ENCODE assay signal across 22 cellular contexts in the genomic region with DNA sequence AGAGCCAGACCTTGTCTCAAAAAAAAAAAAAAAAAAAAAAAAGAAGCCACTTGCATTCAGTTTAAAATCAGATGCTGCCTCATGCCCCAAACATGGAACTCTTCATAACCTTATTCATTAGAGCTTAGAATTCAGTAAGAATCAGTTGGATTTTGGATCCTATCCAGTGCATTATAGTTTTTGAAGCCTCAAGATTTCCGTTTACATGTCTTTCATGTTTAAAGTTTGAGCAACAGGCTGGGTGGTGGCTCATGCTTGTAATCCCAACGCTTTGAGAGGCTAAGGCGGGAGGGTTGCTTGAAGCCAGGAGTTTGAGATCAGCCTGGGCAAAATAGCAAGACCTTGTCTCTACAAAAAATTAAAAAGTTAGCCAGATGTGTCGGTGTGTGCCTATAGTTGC. TPM values are rescaled to one million over a fixed set of nuclear protein-coding genes. Genes with fewer than 3 reads are reported as not detected.
DNase-seq lines count a peak whose midpoint lies in the region; ATAC-seq and TF ChIP-seq lines count a peak whose summit lies in the region.
"Had no signal": no experiment of that assay in that cellular context is flagged by ENCODE, and none has a peak within 500 bp of the region (broad histone marks: within the 10 kb centered on the region; RNA-seq: fewer than 3 reads in every experiment).

No MANE protein-coding gene starts in this region.

- H3K36me3 ChIP-seq in MG63 (peaks cover 7% of the 10 kb centered on the region), fibroblast of lung (ENCODE audit: control insufficient read depth, insufficient read depth, low read length) (peaks cover 2% of the 10 kb centered on the region), PC-3 (ENCODE audit: low read depth, low read length) (peaks cover 2% of the 10 kb centered on the region; the same call in 1 of the 2 replicates)

- no peak for TF ChIP-seq CTCF in AG10803 (conservative IDR thresholded peaks at IDR 0.05; ENCODE audit: low read length)
- no peak for TF ChIP-seq CTCF in fibroblast of lung (conservative IDR thresholded peaks at IDR 0.05 in 1 of 2, IDR thresholded peaks at IDR 0.05 in 1 of 2; ENCODE audit: low read depth in 1 of 2, low read length in 2 of 2)
- no peak for TF ChIP-seq CTCF in nephron progenitor cell (IDR thresholded peaks at IDR 0.05)
- no peak for TF ChIP-seq CTCF in PC-3 (conservative IDR thresholded peaks at IDR 0.05; ENCODE audit: low read depth, low read length)

- H3K27ac Mint-ChIP-seq in nephron progenitor cell, result peak overlapping the region; percentile 21
- H3K27ac Mint-ChIP-seq: CD4-positive, CD25-positive, alpha-beta regulatory T cell; GM23338 had no signal

- intact Hi-C loops in PC-3 (cut with micrococcal nuclease), result no loop called here

- DNase-seq in AG10803 (ENCODE audit: low read depth), result peak; percentile 56
- peak; percentile 6 for DNase-seq in MG63
- DNase-seq in fibroblast of lung (ENCODE audit: low read depth in 2 of 2), result peak; percentile 36 to 51
- DNase-seq in nephron progenitor cell, result no peak
- no peak for DNase-seq in PC-3
- no peak for DNase-seq in dedifferentiated amniotic fluid mesenchymal stem cell (ENCODE audit: extremely low spot score)
- DNase-seq: CD4-positive, CD25-positive, alpha-beta regulatory T cell; DMS79 treated with DMSO at 0.1 percent for 48 hours; Kasumi-1; NCI-H1048; NCI-H146; NCI-H2029; NCI-H345; NCI-H524; NCI-H774; NK-92 treated with Interleukin-12 subunit alpha and Interleukin-12 subunit beta, amount 100 ng/mL, for 24 hours; SIG-M5 had no signal

- CTCF ChIA-PET in PC-3 (lab: Charles Lee), result no interaction called here

- H3K9me3 Mint-ChIP-seq in nephron progenitor cell, result no peaks in the 10 kb centered on the region
- H3K9me3 Mint-ChIP-seq: CD4-positive, CD25-positive, alpha-beta regulatory T cell; GM23338 had no signal

- no peaks in the 10 kb centered on the region for H3K27me3 ChIP-seq in MG63
- H3K27me3 ChIP-seq in fibroblast of lung (ENCODE audit: control insufficient read depth, insufficient read depth, low read length), result no peaks in the 10 kb centered on the region
- H3K27me3 ChIP-seq in PC-3 (ENCODE audit: low read length), result no peaks in the 10 kb centered on the region

- H3K9ac ChIP-seq in fibroblast of lung (ENCODE audit: insufficient read depth, low read length), result no peak overlapping the region
- H3K9ac ChIP-seq in PC-3 (ENCODE audit: low read length), result no peak overlapping the region

- BruUV-seq in PC-3 (replicated peaks; lab: Mats Ljungman, UMichigan), result no TSS peak

- H3K9me3 ChIP-seq in MG63 (no peaks in the 10 kb centered on the region), fibroblast of lung (ENCODE audit: control insufficient read depth, insufficient read depth, low read depth, low read length) (no peaks in the 10 kb centered on the region), PC-3 (ENCODE audit: low read length) (no peaks in the 10 kb centered on the region)

- no peaks in the 10 kb centered on the region for H3F3A ChIP-seq in PC-3 (ENCODE audit: low read length, unreplicated experiment)

- no peaks in the 10 kb centered on the region for H3K27me3 Mint-ChIP-seq in nephron progenitor cell (ENCODE audit: low read depth, poor library complexity)
- H3K27me3 Mint-ChIP-seq: CD4-positive, CD25-positive, alpha-beta regulatory T cell had no signal

- peaks cover 20% of the 10 kb centered on the region for H3K36me3 Mint-ChIP-seq in nephron progenitor cell (ENCODE audit: low read depth)

- H3K4me1 Mint-ChIP-seq in nephron progenitor cell, result no peaks in the 10 kb centered on the region
- H3K4me1 Mint-ChIP-seq: GM23338 had no signal

- H3K9me2 ChIP-seq in PC-3 (replicated peaks; ENCODE audit: low read length), result no peaks in the 10 kb centered on the region

- H3K27ac ChIP-seq in fibroblast of lung (ENCODE audit: insufficient read depth, low read length) (no peak overlapping the region), PC-3 (ENCODE audit: low read length) (no peak overlapping the region)

- POLR2A ChIA-PET in PC-3 (lab: Charles Lee; ENCODE audit: unreplicated experiment), result no interaction called here

- H2AFZ ChIP-seq in fibroblast of lung (ENCODE audit: low read length) (no peak overlapping the region), PC-3 (ENCODE audit: low read length) (no peak overlapping the region)
- H2AFZ ChIP-seq: GM23338 had no signal

- H3K4me2 ChIP-seq in fibroblast of lung (ENCODE audit: extremely low read depth, insufficient read depth, low read length) (no peak overlapping the region), PC-3 (ENCODE audit: low read length) (no peak overlapping the region)
- H3K4me2 ChIP-seq: GM23338 had no signal

- no peak overlapping the region for H3K4me3 Mint-ChIP-seq in nephron progenitor cell
- H3K4me3 Mint-ChIP-seq: CD4-positive, CD25-positive, alpha-beta regulatory T cell; GM23338 had no signal

- H3K79me2 ChIP-seq in fibroblast of lung (ENCODE audit: control insufficient read depth, insufficient read depth, low read length), result peaks cover 49% of the 10 kb centered on the region
- peaks cover 19% of the 10 kb centered on the region; the same call in 1 of the 2 replicates for H3K79me2 ChIP-seq in PC-3 (ENCODE audit: low read length)

- H3K4me3 ChIP-seq in AG10803 (ENCODE audit: low read length) (no peak overlapping the region), MG63 (no peak overlapping the region), fibroblast of lung (replicated peaks in 1 of 4; ENCODE audit: control extremely low read depth in 1 of 4, insufficient read depth in 1 of 4, low read depth in 3 of 4, low read length in 4 of 4) (no peak overlapping the region), PC-3 (ENCODE audit: low read length) (no peak overlapping the region)
- H3K4me3 ChIP-seq: GM23338 had no signal

- H4K20me1 ChIP-seq in fibroblast of lung (ENCODE audit: control insufficient read depth, extremely low read depth, insufficient read depth, low read length) (no peaks in the 10 kb centered on the region), PC-3 (ENCODE audit: low read length) (no peaks in the 10 kb centered on the region)

- ATAC-seq in HG02623 (IDR thresholded peaks at IDR 0.05; ENCODE audit: unreplicated experiment), result no peak
- no peak for ATAC-seq in PC-3
- ATAC-seq: GM23338, HCT116, Panc1, SK-N-SH treated with all-trans-retinoic acid at 6 μM for 48 hours had no signal

- H3K4me1 ChIP-seq in fibroblast of lung (ENCODE audit: control insufficient read depth, extremely low read depth, insufficient read depth, low read length), result peaks cover 3% of the 10 kb centered on the region
- peaks cover 3% of the 10 kb centered on the region; the same call in 1 of the 2 replicates for H3K4me1 ChIP-seq in PC-3 (ENCODE audit: insufficient read depth, low read length)

RNA-seq across cellular contexts. Expression of a gene that starts 54.9 kb away (rescaled TPM):
- 13.1 and 33.6 TPM in 2 replicates for total RNA-seq in MG63 (2014; rRNA removed; shearing (Covaris generic); ENCODE audit: low replicate concordance)
- total RNA-seq in fibroblast of lung (39.5 and 63.3 TPM in 2 replicates), PC-3 (2014; rRNA removed) (40.4 and 62.6 TPM in 2 replicates)
- 45.3 and 51.8 TPM in 2 replicates for polyA plus RNA-seq in fibroblast of lung
- 19.3 and 26.0 TPM in 2 replicates for polyA plus RNA-seq in fibroblast of lung (2012)
- 93.2 and 146 TPM in 2 replicates for polyA minus RNA-seq in fibroblast of lung (ENCODE audit: low replicate concordance)

Comparison
In these comparisons a context has a peak if more than half of its experiments do, and no peak if none do; other contexts are left out.
1. DNase-seq: peak in AG10803 (single experiment), MG63 (single experiment) and fibroblast of lung (2 of 2); none in nephron progenitor cell (single experiment), PC-3 (single experiment) and dedifferentiated amniotic fluid mesenchymal stem cell (single experiment).